In the genomic region with DNA sequence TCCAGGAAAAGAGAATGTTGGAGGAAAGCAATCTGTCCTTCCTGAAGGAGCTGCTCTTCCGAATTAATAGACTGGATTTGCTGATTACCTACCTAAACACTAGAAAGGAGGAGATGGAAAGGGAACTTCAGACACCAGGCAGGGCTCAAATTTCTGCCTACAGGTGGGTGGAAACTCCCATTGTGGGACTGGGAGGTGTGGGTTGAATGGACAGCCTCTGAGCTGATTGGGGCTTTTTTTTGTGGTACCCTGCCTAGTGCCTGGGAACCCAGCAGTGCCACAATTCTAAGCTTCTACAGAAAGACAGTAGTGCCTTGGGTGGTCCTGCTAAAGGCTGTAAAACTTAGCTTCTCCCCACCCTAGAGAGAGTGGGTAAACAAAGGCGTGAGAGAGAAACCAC, we compare ENCODE assay signal across 1 cellular context.
TF ChIP-seq lines count a peak whose summit lies in the region.

No MANE protein-coding gene starts in this region.

TF ChIP-seq in GM12878, 131 proteins besides CTCF, POLR2A, EP300 and RAD21:
- TF ChIP-seq SPI1 (IDR thresholded peaks at IDR 0.05; ENCODE audit: borderline replicate concordance, insufficient read depth, low read depth, low read length) (no peak), RELB (IDR thresholded peaks at IDR 0.05; ENCODE audit: low read depth) (0 out of 2 replicates have a peak, but pooled peaks have one; percentile 22), SRF (IDR thresholded peaks at IDR 0.05; ENCODE audit: low read depth in 2 of 2, low read length in 2 of 2) (no peak), RUNX3 (IDR thresholded peaks at IDR 0.05; ENCODE audit: low read length) (peak; percentile 22; the same call in 1 of the 2 replicates)
